In genomic region chr1:229248821-229249817, GRCh38 we compare ENCODE assay signal across 14 cellular contexts. TPM values are rescaled to one million over a fixed set of nuclear protein-coding genes. Genes with fewer than 3 reads are reported as not detected.
DNase-seq lines count a peak whose midpoint lies in the region; ATAC-seq, FAIRE-seq and TF ChIP-seq lines count a peak whose summit lies in the region.
"Had no signal": no experiment of that assay in that cellular context is flagged by ENCODE, and none has a peak within 500 bp of the region (broad histone marks: within the 10 kb centered on the region; RNA-seq: fewer than 3 reads in every experiment).

No MANE protein-coding gene starts in this region.

- H3K9me2 ChIP-seq in OCI-LY7 (ENCODE audit: insufficient read depth, low read length): no peaks in the 10 kb centered on the region

- no peak for TF ChIP-seq CTCF in keratinocyte (optimal IDR thresholded peaks at IDR 0.05 in 1 of 3, IDR thresholded peaks at IDR 0.05 in 1 of 3, conservative IDR thresholded peaks at IDR 0.05 in 1 of 3; ENCODE audit: extremely low read depth in 1 of 3, insufficient read depth in 2 of 3, low read length in 3 of 3)
- TF ChIP-seq CTCF in OCI-LY7 (conservative IDR thresholded peaks at IDR 0.05; ENCODE audit: low read length): no peak

- H2AFZ ChIP-seq in keratinocyte (ENCODE audit: control insufficient read depth, low read length): peak overlapping the region; percentile 69
- no peak overlapping the region for H2AFZ ChIP-seq in OCI-LY7 (ENCODE audit: low read length)

- H3K79me2 ChIP-seq in keratinocyte (ENCODE audit: control insufficient read depth, insufficient read depth, low read length) (no peaks in the 10 kb centered on the region), OCI-LY7 (ENCODE audit: insufficient read depth, low read depth, low read length) (no peaks in the 10 kb centered on the region)

- no peaks in the 10 kb centered on the region for H3K36me3 ChIP-seq in keratinocyte (ENCODE audit: control insufficient read depth in 2 of 2, extremely low read depth in 1 of 2, insufficient read depth in 2 of 2, low read length in 2 of 2)
- no peaks in the 10 kb centered on the region for H3K36me3 ChIP-seq in OCI-LY7 (ENCODE audit: insufficient read depth, low read length)

- POLR2A ChIA-PET in OCI-LY7 (lab: Charles Lee): no interaction called here

- intact Hi-C loops in OCI-LY7 (cut with micrococcal nuclease; ENCODE audit: unreplicated experiment): no loop called here

- dilution Hi-C loops in keratinocyte (cut with MboI; ENCODE audit: extremely low pct_ligation_motif_present, low sequenced_read_pairs): no loop called here

- no peaks in the 10 kb centered on the region for H3K27me3 ChIP-seq in keratinocyte (ENCODE audit: control insufficient read depth, extremely low read depth, insufficient read depth, low read length)

- H3K9me3 ChIP-seq in keratinocyte (ENCODE audit: control insufficient read depth, low read depth, low read length): no peaks in the 10 kb centered on the region
- no peaks in the 10 kb centered on the region for H3K9me3 ChIP-seq in OCI-LY7 (ENCODE audit: low read length)

- no peak overlapping the region for H3K4me3 ChIP-seq in keratinocyte (ENCODE audit: control insufficient read depth in 2 of 3, extremely low read depth in 1 of 3, insufficient read depth in 2 of 3, low read depth in 1 of 3, low read length in 3 of 3)
- H3K4me3 ChIP-seq in OCI-LY7 (ENCODE audit: low read depth, low read length, poor library complexity, severe bottlenecking): no peak overlapping the region

- H3K4me2 ChIP-seq in keratinocyte (ENCODE audit: control insufficient read depth, extremely low read depth, insufficient read depth, low read depth, low read length) (no peak overlapping the region), OCI-LY7 (ENCODE audit: low read length) (no peak overlapping the region)

- ATAC-seq in GM18868 (IDR thresholded peaks at IDR 0.05; ENCODE audit: unreplicated experiment): no peak

- CTCF ChIA-PET in OCI-LY7 (lab: Charles Lee; ENCODE audit: unreplicated experiment): no interaction called here

- no peaks in the 10 kb centered on the region for H4K20me1 ChIP-seq in keratinocyte (ENCODE audit: control insufficient read depth, extremely low read depth, insufficient read depth, low read length)
- no peaks in the 10 kb centered on the region for H4K20me1 ChIP-seq in OCI-LY7 (ENCODE audit: insufficient read depth, low read length)

- H3K27ac ChIP-seq in keratinocyte (ENCODE audit: control insufficient read depth, insufficient read depth, low read length) (no peak overlapping the region), OCI-LY7 (ENCODE audit: low read depth, low read length, poor library complexity, severe bottlenecking) (no peak overlapping the region)
- H3K27ac ChIP-seq: C4-2B had no signal

- H3K4me1 ChIP-seq in keratinocyte (ENCODE audit: control insufficient read depth, extremely low read depth, insufficient read depth, low read length) (peaks cover 13% of the 10 kb centered on the region), OCI-LY7 (ENCODE audit: insufficient read depth, low read length, poor library complexity, severe bottlenecking) (peaks cover 7% of the 10 kb centered on the region)

- H3K9ac ChIP-seq in keratinocyte (ENCODE audit: control insufficient read depth, extremely low read depth, insufficient read depth, low read length): no peak overlapping the region

- FAIRE-seq in keratinocyte (lab: Jason Lieb, UNC): no peak
- FAIRE-seq: islet of Langerhans had no signal

- DNase-seq in AML-193 (lab: John Stamatoyannopoulos, UW) (peak; percentile 5 to 9), GDM1 (lab: John Stamatoyannopoulos, UW) (peak; percentile 14), SKM-1 treated with dmso at 0.1 percent for 144 hours (lab: John Stamatoyannopoulos, UW; ENCODE audit: unreplicated experiment) (peak; percentile 79), keratinocyte (ENCODE audit: low read depth, low spot score) (no peak), OCI-LY7 (ENCODE audit: low spot score) (no peak), COLO668 (lab: John Stamatoyannopoulos, UW; ENCODE audit: unreplicated experiment) (no peak), C1 segment of cervical spinal cord (lab: John Stamatoyannopoulos, UW) (no peak)
- DNase-seq: activated CD4-positive, alpha-beta memory T cell treated with anti-CD3 and anti-CD28 coated beads, Interleukin-2, amount 10 ng/mL, durations not matched to agents 7 days and 5 days; foreskin fibroblast; NCI-H2107; stimulated activated naive CD4-positive, alpha-beta T cell had no signal

- H3K9me1 ChIP-seq in keratinocyte (ENCODE audit: control insufficient read depth, extremely low read depth, insufficient read depth, low read length): no peaks in the 10 kb centered on the region

- BruUV-seq in OCI-LY7 (replicated peaks; lab: Mats Ljungman, UMichigan): no TSS peak

RNA-seq across cellular contexts. Expression of gene RAB4A, which starts 21.8 kb away (rescaled TPM):
- polyA plus RNA-seq in keratinocyte: 27.7 to 54.7 TPM (median 42.0 TPM) in 3 replicates
- 61.7 TPM for polyA plus RNA-seq in keratinocyte (2011; ENCODE audit: low read depth)
- polyA plus RNA-seq in keratinocyte (2011; cell fraction: cytosol; rRNA removed): 55.3 and 55.7 TPM in 2 replicates
- polyA plus RNA-seq in keratinocyte (2011; cell fraction: nucleus; rRNA removed): 11.5 and 15.5 TPM in 2 replicates
- 45.9 and 72.4 TPM in 2 replicates for polyA plus RNA-seq in keratinocyte (2012; ENCODE audit: low replicate concordance)
- polyA minus RNA-seq in keratinocyte: 2.3 to 15.1 TPM (median 5.9 TPM) in 3 replicates
- 17.3 TPM for polyA minus RNA-seq in keratinocyte (2011; cell fraction: cytosol; rRNA and poly(A)+ RNA removed)
- 6.1 and 12.3 TPM in 2 replicates for polyA minus RNA-seq in keratinocyte (2011; cell fraction: nucleus; rRNA and poly(A)+ RNA removed)
- 20.0 and 27.9 TPM in 2 replicates for total RNA-seq in OCI-LY7 (2014; rRNA removed; shearing (Covaris generic))
- total RNA-seq in OCI-LY7 (2022): 17.5 and 22.8 TPM in 2 replicates

Comparison
In these comparisons a context has a peak if more than half of its experiments do, and no peak if none do; other contexts are left out.
1. DNase-seq: peak in AML-193 (2 of 2), GDM1 (single experiment) and SKM-1 treated with dmso at 0.1 percent for 144 hours (single experiment); none in keratinocyte (single experiment), OCI-LY7 (single experiment), COLO668 (single experiment) and C1 segment of cervical spinal cord (0 of 14).